8 cellular contexts compared by ENCODE assay signal in the genomic region with DNA sequence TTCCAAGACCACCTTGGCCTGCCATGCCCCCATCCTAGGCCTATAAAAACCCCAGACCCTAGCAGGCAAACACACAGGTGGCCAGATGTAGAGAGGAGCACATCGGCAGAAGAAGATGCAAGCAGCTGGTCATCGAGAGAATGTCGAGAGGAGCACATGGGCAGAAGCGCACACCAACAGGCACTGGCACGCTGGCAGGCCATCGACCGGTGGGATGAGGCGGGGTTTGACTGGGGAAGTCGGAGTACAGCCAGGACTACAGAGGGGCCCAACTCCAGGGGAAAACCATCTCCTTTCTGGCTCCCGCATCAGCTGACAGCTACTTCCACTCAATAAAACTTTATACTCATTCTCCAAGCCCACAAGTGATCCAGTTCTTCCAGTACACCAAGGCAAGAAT.
"Had no signal": no experiment of that assay in that cellular context is flagged by ENCODE, and none has a peak within 500 bp of the region (broad histone marks: within the 10 kb centered on the region; RNA-seq: fewer than 3 reads in every experiment).

No MANE protein-coding gene starts in this region.

- H3K4me3 ChIP-seq: GM23248, GM23338, HAP-1 had no signal

- H3K4me1 ChIP-seq: HAP-1 had no signal

- H3K36me3 ChIP-seq: HAP-1 had no signal

- H3K9me3 ChIP-seq: HAP-1 had no signal

- H3K27ac ChIP-seq: GM23248 had no signal

- DNase-seq: GM23248, GOT3, H7, H9, HCEC 1CT, HFFc6 had no signal
